In genomic region chr7:157540020-157540419, GRCh38 we compare ENCODE assay signal across 1 cellular context.
TF ChIP-seq lines count a peak whose summit lies in the region.

No MANE protein-coding gene starts in this region.

TF ChIP-seq in H1, 55 proteins besides CTCF, POLR2A, EP300 and RAD21 (continued from another document):
- no peak for TF ChIP-seq BRCA1 (IDR thresholded peaks at IDR 0.05; ENCODE audit: low read depth, low read length)
- no peak for TF ChIP-seq NANOG (IDR thresholded peaks at IDR 0.05; ENCODE audit: insufficient read depth, low read depth, low read length, poor library complexity, severe bottlenecking)
- TF ChIP-seq SP2 (IDR thresholded peaks at IDR 0.05; ENCODE audit: low read length), result no peak
- no peak for TF ChIP-seq USF2 (IDR thresholded peaks at IDR 0.05; ENCODE audit: low read length)
- no peak for TF ChIP-seq KDM5A (IDR thresholded peaks at IDR 0.05; ENCODE audit: low read length)
- TF ChIP-seq TCF12 (IDR thresholded peaks at IDR 0.05; ENCODE audit: low read depth, low read length), result no peak
- TF ChIP-seq EGR1 (IDR thresholded peaks at IDR 0.05; ENCODE audit: borderline replicate concordance, low read depth, low read length), result no peak
- TF ChIP-seq CHD7 (IDR thresholded peaks at IDR 0.05; ENCODE audit: insufficient replicate concordance, low read length), result no peak
- TF ChIP-seq KDM4A (IDR thresholded peaks at IDR 0.05; ENCODE audit: low read depth, low read length, severe bottlenecking), result no peak
- TF ChIP-seq SAP30 (IDR thresholded peaks at IDR 0.05; ENCODE audit: insufficient read depth, insufficient replicate concordance, low read length), result no peak
